ENCODE assay signal across 25 cellular contexts in genomic region chr9:87567988-87568800, GRCh38.
DNase-seq lines count a peak whose midpoint lies in the region; ATAC-seq, FAIRE-seq and TF ChIP-seq lines count a peak whose summit lies in the region.
"Had no signal": no experiment of that assay in that cellular context is flagged by ENCODE, and none has a peak within 500 bp of the region (broad histone marks: within the 10 kb centered on the region; RNA-seq: fewer than 3 reads in every experiment).

No MANE protein-coding gene starts in this region.

- H3K4me2 ChIP-seq in A549 (peak overlapping the region; percentile 67; the same call in 2 of the 3 replicates), astrocyte (ENCODE audit: low read length) (peak overlapping the region; percentile 79), neuronal stem cell (ENCODE audit: insufficient read depth, low read length, poor library complexity, severe bottlenecking) (no peak overlapping the region)
- H3K4me2 ChIP-seq: BLaER1 had no signal

- peaks cover 2% of the 10 kb centered on the region for H3K79me2 ChIP-seq in astrocyte (ENCODE audit: insufficient read depth, low read length)

- H2AK5ac ChIP-seq in neuronal stem cell (ENCODE audit: low read depth, low read length), result no peak overlapping the region

- H3K4me3 ChIP-seq in A549, result no peak overlapping the region
- H3K4me3 ChIP-seq in astrocyte (ENCODE audit: insufficient read depth, low read depth, low read length), result peak overlapping the region; percentile 43
- no peak overlapping the region for H3K4me3 ChIP-seq in neuronal stem cell (ENCODE audit: low read length in 2 of 2)
- H3K4me3 ChIP-seq: BLaER1, pancreas, skin epidermis had no signal

- H2BK15ac ChIP-seq in neuronal stem cell (ENCODE audit: low read length), result no peak overlapping the region

- peaks cover 21% of the 10 kb centered on the region for H3K4me1 Mint-ChIP-seq in astrocyte (ENCODE audit: low read depth, unreplicated experiment)
- H3K4me1 Mint-ChIP-seq in glutamatergic neuron (ENCODE audit: low read depth, unreplicated experiment), result peaks cover 70% of the 10 kb centered on the region
- H3K4me1 Mint-ChIP-seq: activated naive CD8-positive, alpha-beta T cell treated with anti-CD3 and anti-CD28 coated beads, Interleukin-2, amount 50 U/mL, for 24 hours; T-helper 17 cell had no signal

- H3K27ac Mint-ChIP-seq in astrocyte (ENCODE audit: unreplicated experiment) (no peak overlapping the region), glutamatergic neuron (ENCODE audit: unreplicated experiment) (peak overlapping the region; percentile 77)
- H3K27ac Mint-ChIP-seq: activated naive CD8-positive, alpha-beta T cell treated with anti-CD3 and anti-CD28 coated beads, Interleukin-2, amount 50 U/mL, for 24 hours; activated T-helper 2 cell treated with anti-CD3 and anti-CD28 coated beads, Interferon-gamma antibody, Interleukin-2, Interleukin-4, amounts not matched to agents 10 μg/mL and 5 μg/mL and 100 μg/mL, durations not matched to agents 14 hours and 24 hours and 36 hours; HFFc6; T-helper 17 cell had no signal

- TF ChIP-seq EP300 in A549 (IDR thresholded peaks at IDR 0.05), result no peak

- H3K4me1 ChIP-seq in A549, result peaks cover 49% of the 10 kb centered on the region
- H3K4me1 ChIP-seq in astrocyte (ENCODE audit: insufficient read depth, low read length), result peaks cover 20% of the 10 kb centered on the region
- peaks cover 8 to 19% of the 10 kb centered on the region in 2 donors for H3K4me1 ChIP-seq in neuronal stem cell (ENCODE audit: control insufficient read depth in 2 of 2, insufficient read depth in 1 of 2, low read depth in 1 of 2, low read length in 2 of 2)

- no peak overlapping the region for H2BK120ac ChIP-seq in neuronal stem cell (ENCODE audit: low read depth, low read length)

- no peak overlapping the region for H3K23ac ChIP-seq in neuronal stem cell (ENCODE audit: low read depth, low read length, poor library complexity)

- H3K18ac ChIP-seq in neuronal stem cell (ENCODE audit: low read length), result peak overlapping the region; percentile 21

- ATAC-seq in A549, result no peak
- no peak for ATAC-seq in left ventricle myocardium superior
- no peak for ATAC-seq in stimulated activated naive CD8-positive, alpha-beta T cell treated with anti-CD3 and anti-CD28 coated beads, Interleukin-15, Interleukin-2, amounts not matched to agents 100 U/mL and 50 U/mL, for 24 hours
- ATAC-seq: activated naive CD8-positive, alpha-beta T cell treated with anti-CD3 and anti-CD28 coated beads, Interleukin-2, amount 50 U/mL, for 24 hours; left colon; T-helper 17 cell had no signal

- no peak for TF ChIP-seq RAD21 in A549 (conservative IDR thresholded peaks at IDR 0.05 in 1 of 2, IDR thresholded peaks at IDR 0.05 in 1 of 2)

- DNase-seq in A549 (ENCODE audit: low read depth in 1 of 2, low spot score in 1 of 2) (no peak), astrocyte (ENCODE audit: low read depth) (no peak), glutamatergic neuron (no peak), neuronal stem cell (ENCODE audit: low spot score) (no peak), OCI-M1 (lab: John Stamatoyannopoulos, UW) (no peak), left ventricle myocardium superior (no peak)
- no peak for DNase-seq in stimulated activated naive CD8-positive, alpha-beta T cell treated with anti-CD3 and anti-CD28 coated beads, Interleukin-15, Interleukin-2, amounts not matched to agents 100 U/mL and 50 U/mL, for 24 hours
- no peak for DNase-seq in stimulated activated CD4-positive, alpha-beta T cell treated with anti-CD3 and anti-CD28 coated beads, Interleukin-4, amount 100 ng/mL, for 1 hour
- DNase-seq: activated CD4-positive, CD25-positive, alpha-beta regulatory T cell treated with anti-CD3 and anti-CD28 coated beads, Interleukin-2, amount 50 U/mL, for 72 hours; activated naive CD8-positive, alpha-beta T cell treated with anti-CD3 and anti-CD28 coated beads, Interleukin-2, amount 50 U/mL, for 24 hours; central memory CD4-positive, alpha-beta T cell; HFFc6; Kasumi-1; left colon; NCI-H1105 treated with DMSO at 0.1 percent for 48 hours; NCI-H526 treated with DMSO at 0.1 percent for 48 hours; pancreas; SIG-M5; stimulated activated CD8-positive, alpha-beta memory T cell treated with anti-CD3 and anti-CD28 coated beads, Interleukin-4, amount 100 ng/mL, for 48 hours; T-helper 17 cell had no signal

- H3K4me3 Mint-ChIP-seq in astrocyte (ENCODE audit: unreplicated experiment) (no peak overlapping the region), glutamatergic neuron (ENCODE audit: unreplicated experiment) (peak overlapping the region; percentile 67)
- H3K4me3 Mint-ChIP-seq: activated naive CD8-positive, alpha-beta T cell treated with anti-CD3 and anti-CD28 coated beads, Interleukin-2, amount 50 U/mL, for 24 hours; HFFc6; T-helper 17 cell had no signal

- no peak for TF ChIP-seq CTCF in A549 (IDR thresholded peaks at IDR 0.05)
- TF ChIP-seq CTCF in astrocyte (IDR thresholded peaks at IDR 0.05; ENCODE audit: insufficient read depth, low read depth, low read length), result no peak
- TF ChIP-seq CTCF in glutamatergic neuron (IDR thresholded peaks at IDR 0.05; ENCODE audit: partially characterized antibody, unreplicated experiment), result no peak

- intact Hi-C loops in left ventricle myocardium superior (cut with micrococcal nuclease), result no loop called here

- no peak overlapping the region for H4K8ac ChIP-seq in neuronal stem cell (ENCODE audit: low read depth, low read length)

- H3K36me3 ChIP-seq in astrocyte (ENCODE audit: insufficient read depth, low read length) (no peaks in the 10 kb centered on the region), neuronal stem cell (replicated peaks in 1 of 2; ENCODE audit: control insufficient read depth in 2 of 2, insufficient read depth in 2 of 2, low read length in 2 of 2) (peaks cover 0 to 12% of the 10 kb centered on the region in 2 donors)
- H3K36me3 ChIP-seq: BLaER1, pancreas had no signal

- H3K14ac ChIP-seq in neuronal stem cell (ENCODE audit: low read length), result no peak overlapping the region

- H3K36me3 Mint-ChIP-seq in astrocyte (ENCODE audit: low read depth, unreplicated experiment), result peaks cover 4% of the 10 kb centered on the region
- H3K36me3 Mint-ChIP-seq in glutamatergic neuron (ENCODE audit: unreplicated experiment), result no peaks in the 10 kb centered on the region

- peaks cover 5% of the 10 kb centered on the region for H3K9me3 Mint-ChIP-seq in astrocyte (ENCODE audit: unreplicated experiment)
- H3K9me3 Mint-ChIP-seq in glutamatergic neuron (ENCODE audit: unreplicated experiment), result peaks cover 10% of the 10 kb centered on the region
- H3K9me3 Mint-ChIP-seq: activated naive CD8-positive, alpha-beta T cell treated with anti-CD3 and anti-CD28 coated beads, Interleukin-2, amount 50 U/mL, for 24 hours; activated T-helper 2 cell treated with anti-CD3 and anti-CD28 coated beads, Interferon-gamma antibody, Interleukin-2, Interleukin-4, amounts not matched to agents 10 μg/mL and 5 μg/mL and 100 μg/mL, durations not matched to agents 14 hours and 24 hours and 36 hours; HFFc6 had no signal

- H3K9ac ChIP-seq in astrocyte (ENCODE audit: low read length) (no peak overlapping the region), neuronal stem cell (ENCODE audit: low read depth, low read length, poor library complexity) (no peak overlapping the region)
- H3K9ac ChIP-seq: BLaER1 had no signal

- CTCF ChIA-PET in A549 (lab: Yijun Ruan, JAX), result interaction anchor here (0.7 to 1.3 kb wide), 2 partner anchors 12 to 17 kb away, joined by 3 read pairs; no protein-coding TSS in a partner anchor

- peaks cover 3% of the 10 kb centered on the region for H3K79me1 ChIP-seq in neuronal stem cell (ENCODE audit: low read depth, low read length)

- H2BK12ac ChIP-seq in neuronal stem cell (ENCODE audit: low read length), result no peak overlapping the region

- WGBS in A549 (ENCODE audit: missing lambda C conversion rate), result 94% methylated on average over 11 of the region's 12 CpGs
- no CpG with 5 or more reads among the region's 12 CpGs for WGBS in neuronal stem cell (ENCODE audit: extremely low coverage in 2 of 2, insufficient read length in 2 of 2, insufficient replicate concordance in 1 of 2), 2 donors

- H4K20me1 ChIP-seq in astrocyte (ENCODE audit: insufficient read depth, low read length), result no peaks in the 10 kb centered on the region
- H4K20me1 ChIP-seq: BLaER1 had no signal

- FAIRE-seq in A549 (lab: Jason Lieb, UNC) (no peak), astrocyte (lab: Jason Lieb, UNC) (no peak)
- FAIRE-seq: G401.6, pancreas had no signal

- no peak overlapping the region for H3K4ac ChIP-seq in neuronal stem cell (ENCODE audit: low read length)

- H3K27me3 ChIP-seq in astrocyte (ENCODE audit: insufficient read depth, low read length), result no peaks in the 10 kb centered on the region
- H3K27me3 ChIP-seq in neuronal stem cell (ENCODE audit: control insufficient read depth in 3 of 3, insufficient read depth in 3 of 3, low read depth in 1 of 3, low read length in 3 of 3), result no peaks in the 10 kb centered on the region
- H3K27me3 ChIP-seq: BLaER1, pancreas had no signal

- no peaks in the 10 kb centered on the region for H3K9me3 ChIP-seq in A549
- no peaks in the 10 kb centered on the region for H3K9me3 ChIP-seq in astrocyte (ENCODE audit: insufficient read depth, low read depth, low read length)
- no peaks in the 10 kb centered on the region for H3K9me3 ChIP-seq in neuronal stem cell (replicated peaks in 1 of 2; ENCODE audit: control insufficient read depth in 2 of 2, insufficient read depth in 1 of 2, low read depth in 1 of 2, low read length in 2 of 2)
- H3K9me3 ChIP-seq: BLaER1, pancreas had no signal

- no peaks in the 10 kb centered on the region for H3K27me3 Mint-ChIP-seq in astrocyte (ENCODE audit: low read depth, unreplicated experiment)
- peaks cover 4% of the 10 kb centered on the region for H3K27me3 Mint-ChIP-seq in glutamatergic neuron (ENCODE audit: unreplicated experiment)
- H3K27me3 Mint-ChIP-seq: activated naive CD8-positive, alpha-beta T cell treated with anti-CD3 and anti-CD28 coated beads, Interleukin-2, amount 50 U/mL, for 24 hours had no signal

- 0 out of 6 replicates have a peak overlapping the region, but pooled peaks of 1 of the 2 experiments have one; percentile 6 for H3K27ac ChIP-seq in A549
- peak overlapping the region; percentile 59 for H3K27ac ChIP-seq in astrocyte (ENCODE audit: low read depth, low read length)
- no peak overlapping the region for H3K27ac ChIP-seq in neuronal stem cell (replicated peaks; ENCODE audit: low read length)
- H3K27ac ChIP-seq: 22Rv1, BLaER1 had no signal

- no peak overlapping the region for H2BK5ac ChIP-seq in neuronal stem cell (ENCODE audit: low read length)

- no peak overlapping the region for H4K91ac ChIP-seq in neuronal stem cell (ENCODE audit: low read depth, low read length, poor library complexity)

- no peak for TF ChIP-seq POLR2A in A549 (IDR thresholded peaks at IDR 0.05; ENCODE audit: low read length)

- POLR2A ChIA-PET in A549 (lab: Yijun Ruan, JAX), result interaction anchor here (0.5 kb wide), 1 partner anchor 14 kb away, joined by 6 read pairs; no protein-coding TSS in a partner anchor

- H2AFZ ChIP-seq in astrocyte (ENCODE audit: low read depth, low read length) (peak overlapping the region; percentile 66), neuronal stem cell (ENCODE audit: low read length) (no peak overlapping the region)

TF ChIP-seq in A549, 52 proteins besides CTCF, POLR2A, EP300 and RAD21 (continues in another document):
- TF ChIP-seq JUNB (IDR thresholded peaks at IDR 0.05) (no peak), SMC3 (IDR thresholded peaks at IDR 0.05) (no peak)
